ENCODE assay signal across 7 cellular contexts in genomic region chr1:227318003-227318851, GRCh38. TPM values are rescaled to one million over a fixed set of nuclear protein-coding genes. Genes with fewer than 3 reads are reported as not detected.
DNase-seq lines count a peak whose midpoint lies in the region; ATAC-seq, FAIRE-seq and TF ChIP-seq lines count a peak whose summit lies in the region.

TSS of gene CDC42BPA (minus strand) at chr1:227318492. CDS start at chr1:227317182, 1,310 bp downstream.

- no peak for TF ChIP-seq CTCF in glutamatergic neuron (IDR thresholded peaks at IDR 0.05; ENCODE audit: partially characterized antibody, unreplicated experiment)

- peak within 1 kb of the TSS; percentile 96 for H3K27ac ChIP-seq in neuronal stem cell (replicated peaks; ENCODE audit: low read length)

- H3K9me3 Mint-ChIP-seq in activated naive CD8-positive, alpha-beta T cell treated with anti-CD3 and anti-CD28 coated beads, Interleukin-2, amount 50 U/mL, for 24 hours: peaks cover 9% of the 10 kb centered on the region
- H3K9me3 Mint-ChIP-seq in glutamatergic neuron (ENCODE audit: unreplicated experiment): peaks cover 9% of the 10 kb centered on the region

- H3K4me2 ChIP-seq in neuronal stem cell (ENCODE audit: insufficient read depth, low read length, poor library complexity, severe bottlenecking): peak within 1 kb of the TSS; percentile 64

- peaks cover 9% of the 10 kb centered on the region for H3K4me1 Mint-ChIP-seq in activated naive CD8-positive, alpha-beta T cell treated with anti-CD3 and anti-CD28 coated beads, Interleukin-2, amount 50 U/mL, for 24 hours
- H3K4me1 Mint-ChIP-seq in glutamatergic neuron (ENCODE audit: low read depth, unreplicated experiment): peaks cover 12% of the 10 kb centered on the region

- peak within 1 kb of the TSS; percentile 99 for H3K18ac ChIP-seq in neuronal stem cell (ENCODE audit: low read length)

- H4K91ac ChIP-seq in neuronal stem cell (ENCODE audit: low read depth, low read length, poor library complexity): no peak within 1 kb of the TSS

- H3K36me3 Mint-ChIP-seq in activated naive CD8-positive, alpha-beta T cell treated with anti-CD3 and anti-CD28 coated beads, Interleukin-2, amount 50 U/mL, for 24 hours (ENCODE audit: low read depth): no peaks in the 10 kb centered on the region
- no peaks in the 10 kb centered on the region for H3K36me3 Mint-ChIP-seq in glutamatergic neuron (ENCODE audit: unreplicated experiment)

- no peak for FAIRE-seq in RCC 7860 (lab: Jason Lieb, UNC)

- H3K14ac ChIP-seq in neuronal stem cell (ENCODE audit: low read length): peak within 1 kb of the TSS; percentile 65

- H3K9me3 ChIP-seq in neuronal stem cell (replicated peaks in 1 of 2; ENCODE audit: control insufficient read depth in 2 of 2, insufficient read depth in 1 of 2, low read depth in 1 of 2, low read length in 2 of 2): no peaks in the 10 kb centered on the region

- H2BK12ac ChIP-seq in neuronal stem cell (ENCODE audit: low read length): no peak within 1 kb of the TSS

- peak within 1 kb of the TSS; percentile 78 for H3K4me3 Mint-ChIP-seq in activated naive CD8-positive, alpha-beta T cell treated with anti-CD3 and anti-CD28 coated beads, Interleukin-2, amount 50 U/mL, for 24 hours
- H3K4me3 Mint-ChIP-seq in glutamatergic neuron (ENCODE audit: unreplicated experiment): peak within 1 kb of the TSS; percentile 96

- peak within 1 kb of the TSS; percentile 55 to 90 for H3K4me3 ChIP-seq in neuronal stem cell (ENCODE audit: low read length in 2 of 2)

- H3K4me1 ChIP-seq in neuronal stem cell (ENCODE audit: control insufficient read depth in 2 of 2, insufficient read depth in 1 of 2, low read depth in 1 of 2, low read length in 2 of 2): peaks cover 4 to 6% of the 10 kb centered on the region in 2 donors

- DNase-seq in HT-29 (ENCODE audit: low spot score) (peak; percentile 82), RCC 7860 (ENCODE audit: low spot score) (peak; percentile 75), glutamatergic neuron (peak; percentile 89), neuronal stem cell (ENCODE audit: low spot score) (peak; percentile 77), ureter (ENCODE audit: low spot score) (peak; percentile 80)
- DNase-seq in activated naive CD8-positive, alpha-beta T cell treated with anti-CD3 and anti-CD28 coated beads, Interleukin-2, amount 50 U/mL, for 24 hours: peak; percentile 37

- ATAC-seq in GM18511 (IDR thresholded peaks at IDR 0.05; ENCODE audit: unreplicated experiment): peak; percentile 56
- ATAC-seq in activated naive CD8-positive, alpha-beta T cell treated with anti-CD3 and anti-CD28 coated beads, Interleukin-2, amount 50 U/mL, for 24 hours: peak; percentile 68

- H2BK15ac ChIP-seq in neuronal stem cell (ENCODE audit: low read length): peak within 1 kb of the TSS; percentile 67

- H2BK120ac ChIP-seq in neuronal stem cell (ENCODE audit: low read depth, low read length): peak within 1 kb of the TSS; percentile 47

- peak within 1 kb of the TSS; percentile 93 for H3K9ac ChIP-seq in neuronal stem cell (ENCODE audit: low read depth, low read length, poor library complexity)

- no CpG with 5 or more reads among the region's 100 CpGs for WGBS in neuronal stem cell (ENCODE audit: extremely low coverage in 2 of 2, insufficient read length in 2 of 2, insufficient replicate concordance in 1 of 2), 2 donors

- no peaks in the 10 kb centered on the region for H3K27me3 ChIP-seq in neuronal stem cell (ENCODE audit: control insufficient read depth in 3 of 3, insufficient read depth in 3 of 3, low read depth in 1 of 3, low read length in 3 of 3)

- H3K4ac ChIP-seq in neuronal stem cell (ENCODE audit: low read length): no peak within 1 kb of the TSS

- no peaks in the 10 kb centered on the region for H3K36me3 ChIP-seq in neuronal stem cell (replicated peaks in 1 of 2; ENCODE audit: control insufficient read depth in 2 of 2, insufficient read depth in 2 of 2, low read length in 2 of 2)

- peak within 1 kb of the TSS; percentile 87 for H2BK5ac ChIP-seq in neuronal stem cell (ENCODE audit: low read length)

- no peaks in the 10 kb centered on the region for H3K79me1 ChIP-seq in neuronal stem cell (ENCODE audit: low read depth, low read length)

- H3K23ac ChIP-seq in neuronal stem cell (ENCODE audit: low read depth, low read length, poor library complexity): peak within 1 kb of the TSS; percentile 99

- H4K8ac ChIP-seq in neuronal stem cell (ENCODE audit: low read depth, low read length): peak within 1 kb of the TSS; percentile 17

- peak within 1 kb of the TSS; percentile 94 for H2AFZ ChIP-seq in neuronal stem cell (ENCODE audit: low read length)

- H3K27me3 Mint-ChIP-seq in activated naive CD8-positive, alpha-beta T cell treated with anti-CD3 and anti-CD28 coated beads, Interleukin-2, amount 50 U/mL, for 24 hours: peaks cover 65% of the 10 kb centered on the region
- H3K27me3 Mint-ChIP-seq in glutamatergic neuron (ENCODE audit: unreplicated experiment): peaks cover 3% of the 10 kb centered on the region

- peak within 1 kb of the TSS; percentile 56 for H2AK5ac ChIP-seq in neuronal stem cell (ENCODE audit: low read depth, low read length)

- H3K27ac Mint-ChIP-seq in activated naive CD8-positive, alpha-beta T cell treated with anti-CD3 and anti-CD28 coated beads, Interleukin-2, amount 50 U/mL, for 24 hours: peak within 1 kb of the TSS; percentile 52
- H3K27ac Mint-ChIP-seq in glutamatergic neuron (ENCODE audit: unreplicated experiment): peak within 1 kb of the TSS; percentile 93

RNA-seq across cellular contexts. Expression of gene CDC42BPA, which starts in this region (rescaled TPM):
- total RNA-seq in HT-29 (2014; rRNA removed; shearing (Covaris generic)): 16.6 and 17.9 TPM in 2 replicates
- total RNA-seq in glutamatergic neuron (ENCODE audit: unreplicated experiment) (66.0 TPM), ureter (51.5 TPM)
- polyA plus RNA-seq in neuronal stem cell (2013, experiment 1 of 2): 10.3 TPM
- 10.3 TPM for polyA plus RNA-seq in neuronal stem cell (2013, experiment 2 of 2)

Comparison
In these comparisons a context has a peak if more than half of its experiments do, and no peak if none do; other contexts are left out.
1. Peak in every context shown above with its lines: DNase-seq, ATAC-seq, H3K4me3 ChIP-seq and H3K27ac ChIP-seq.
2. DNase-seq: peak in every context shown above with its lines; median percentile 89 in glutamatergic neuron; 82 in HT-29; 80 in ureter; 77 in neuronal stem cell; 75 in RCC 7860; 37 in activated naive CD8-positive, alpha-beta T cell treated with anti-CD3 and anti-CD28 coated beads, Interleukin-2, amount 50 U/mL, for 24 hours.